ENCODE assay signal across 16 cellular contexts in the genomic region with DNA sequence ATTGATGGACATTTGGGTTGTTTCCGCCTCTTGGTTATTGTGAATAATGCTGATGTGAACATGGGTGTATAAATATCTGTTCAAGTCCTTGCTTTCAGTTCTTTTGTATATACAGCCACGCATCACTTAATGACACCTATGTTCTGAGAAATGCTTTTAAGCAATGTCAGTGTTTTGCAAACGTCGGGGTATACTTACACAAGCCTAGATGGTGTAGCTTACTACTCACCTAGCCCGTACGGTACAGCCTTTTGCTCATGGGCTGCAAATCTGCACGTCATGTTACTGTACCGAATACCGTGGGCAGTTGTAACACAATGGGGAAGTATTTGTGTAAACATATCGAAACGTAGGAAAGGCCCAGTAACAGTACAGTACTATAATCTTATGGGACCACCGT. TPM values are rescaled to one million over a fixed set of nuclear protein-coding genes. Genes with fewer than 3 reads are reported as not detected.
DNase-seq lines count a peak whose midpoint lies in the region; ATAC-seq, FAIRE-seq and TF ChIP-seq lines count a peak whose summit lies in the region.
"Had no signal": no experiment of that assay in that cellular context is flagged by ENCODE, and none has a peak within 500 bp of the region (broad histone marks: within the 10 kb centered on the region; RNA-seq: fewer than 3 reads in every experiment).

No MANE protein-coding gene starts in this region.

- intact Hi-C loops in right lobe of liver (cut with DNase I), result no loop called here
- intact Hi-C loops in HepG2 (cut with micrococcal nuclease; ENCODE audit: unreplicated experiment), result no loop called here
- intact Hi-C loops in endothelial cell of umbilical vein (cut with micrococcal nuclease), result loop anchor here (1.0 to 5.0 kb wide), 2 partner anchors 8 to 43 kb away; a partner anchor contains a TSS
- intact Hi-C loops in aorta (cut with DNase I), result no loop called here

- H3K9me1 ChIP-seq in endothelial cell of umbilical vein (replicated peaks; ENCODE audit: control insufficient read depth, extremely low read depth, insufficient read depth, low read length), result no peaks in the 10 kb centered on the region

- no peak overlapping the region for H2AFZ ChIP-seq in HepG2 (ENCODE audit: low read length)
- no peak overlapping the region for H2AFZ ChIP-seq in endothelial cell of umbilical vein (ENCODE audit: low read depth, low read length)
- H2AFZ ChIP-seq: GM23248 had no signal

- H3K9me3 ChIP-seq in right lobe of liver (no peaks in the 10 kb centered on the region), HepG2 (ENCODE audit: low read length) (peaks cover 5% of the 10 kb centered on the region; the same call in 1 of the 2 replicates), endothelial cell of umbilical vein (replicated peaks; ENCODE audit: control insufficient read depth, insufficient read depth, low read length) (no peaks in the 10 kb centered on the region), aorta (ENCODE audit: control insufficient read depth, low read length) (no peaks in the 10 kb centered on the region)

- H3K4me1 ChIP-seq in right lobe of liver (no peaks in the 10 kb centered on the region), HepG2 (ENCODE audit: insufficient read depth, low read length) (peaks cover 10% of the 10 kb centered on the region), endothelial cell of umbilical vein (ENCODE audit: control insufficient read depth, extremely low read depth, insufficient read depth, low read length) (peaks cover 51% of the 10 kb centered on the region), aorta (ENCODE audit: control insufficient read depth in 1 of 2, insufficient read depth in 2 of 2, low read length in 2 of 2) (no peaks in the 10 kb centered on the region)

- H3K79me2 ChIP-seq in HepG2 (ENCODE audit: insufficient read depth, low read length) (peaks cover 17% of the 10 kb centered on the region), endothelial cell of umbilical vein (ENCODE audit: control insufficient read depth, insufficient read depth, low read length) (peaks cover 84% of the 10 kb centered on the region)

- no peak for TF ChIP-seq POLR2A in right lobe of liver (IDR thresholded peaks at IDR 0.05)
- TF ChIP-seq POLR2A in HepG2 (IDR thresholded peaks at IDR 0.05; ENCODE audit: insufficient read depth in 1 of 2, low read depth in 2 of 2, low read length in 2 of 2), result no peak
- TF ChIP-seq POLR2A in endothelial cell of umbilical vein (IDR thresholded peaks at IDR 0.05; ENCODE audit: low read depth, low read length), result no peak

- TF ChIP-seq RAD21 in HepG2 (CRISPR knock-in tag; IDR thresholded peaks at IDR 0.05), result no peak

- POLR2A ChIA-PET in HepG2 (lab: Yijun Ruan, JAX) (interaction anchor here (1.9 kb wide), 1 partner anchor 13 kb away, joined by 4 read pairs; a partner anchor contains a TSS), endothelial cell of umbilical vein (lab: Charles Lee) (no interaction called here)

- 54% methylated on average over 11 of the region's 12 CpGs for WGBS in right lobe of liver (ENCODE audit: insufficient coverage, low coverage, low lambda C conversion rate, missing lambda C conversion rate)
- WGBS in HepG2 (ENCODE audit: low lambda C conversion rate), result 93% methylated on average over 12 of the region's 12 CpGs
- WGBS in aorta, 2 donors, result 88 to 89% methylated on average over 12 of the region's 12 CpGs

- no peak for TF ChIP-seq CTCF in right lobe of liver (IDR thresholded peaks at IDR 0.05)
- no peak for TF ChIP-seq CTCF in HepG2 (CRISPR knock-in tag; IDR thresholded peaks at IDR 0.05)
- no peak for TF ChIP-seq CTCF in endothelial cell of umbilical vein (IDR thresholded peaks at IDR 0.05; ENCODE audit: extremely low read depth in 1 of 2, insufficient read depth in 1 of 2, low read depth in 1 of 2, low read length in 2 of 2)

- in situ Hi-C loops in HepG2 (cut with HindIII; ENCODE audit: extremely low pct_ligation_motif_present, low pct_unique_long_range_greater_than_20kb), result no loop called here

- dilution Hi-C loops in endothelial cell of umbilical vein (cut with MboI; ENCODE audit: extremely low pct_ligation_motif_present, low sequenced_read_pairs), result no loop called here

- FAIRE-seq in HepG2 (lab: Jason Lieb, UNC), result no peak
- FAIRE-seq in endothelial cell of umbilical vein (lab: Jason Lieb, UNC), result no peak
- FAIRE-seq: astrocyte, RCC 7860 had no signal

- H4K20me1 ChIP-seq in HepG2 (ENCODE audit: insufficient read depth, low read length) (no peaks in the 10 kb centered on the region), endothelial cell of umbilical vein (replicated peaks; ENCODE audit: control insufficient read depth, extremely low read depth, insufficient read depth, low read length) (no peaks in the 10 kb centered on the region)

- TF ChIP-seq EP300 in HepG2 (IDR thresholded peaks at IDR 0.05; ENCODE audit: low read depth in 2 of 2, low read length in 2 of 2), result no peak
- no peak for TF ChIP-seq EP300 in HepG2 (CRISPR knock-in tag; IDR thresholded peaks at IDR 0.05; ENCODE audit: borderline replicate concordance)

- ATAC-seq in right lobe of liver (peak; percentile 24 to 56 (median 50)), HepG2 (no peak), HG03159 (IDR thresholded peaks at IDR 0.05; ENCODE audit: unreplicated experiment) (peak; percentile 47), aorta (ENCODE audit: low FRiP score) (peak; percentile 53)
- ATAC-seq in activated CD4-positive, CD25-positive, alpha-beta regulatory T cell treated with anti-CD3 and anti-CD28 coated beads, Interleukin-2, amount 50 U/mL, for 24 hours, result no peak
- ATAC-seq: effector memory CD8-positive, alpha-beta T cell; left colon had no signal

- H3K4me3 ChIP-seq in right lobe of liver (no peak overlapping the region), HepG2 (replicated peaks in 1 of 3; ENCODE audit: insufficient read depth in 1 of 3, low read depth in 2 of 3, low read length in 3 of 3) (no peak overlapping the region), endothelial cell of umbilical vein (replicated peaks in 1 of 3; ENCODE audit: insufficient read depth in 1 of 3, low read depth in 1 of 3, low read length in 3 of 3) (no peak overlapping the region), aorta (ENCODE audit: low read length in 2 of 2) (no peak overlapping the region)
- H3K4me3 ChIP-seq: GM23248 had no signal

- no peak overlapping the region for H3K9ac ChIP-seq in HepG2 (ENCODE audit: insufficient read depth, low read depth, low read length)
- no peak overlapping the region for H3K9ac ChIP-seq in endothelial cell of umbilical vein (replicated peaks; ENCODE audit: extremely low read depth, insufficient read depth, low read length)
- H3K9ac ChIP-seq: GM23248 had no signal

- no peak for DNase-seq in right lobe of liver
- no peak for DNase-seq in HepG2 (ENCODE audit: low spot score)
- peak; percentile 45 for DNase-seq in endothelial cell of umbilical vein (ENCODE audit: low read depth, low spot score)
- DNase-seq in aorta, result no peak
- DNase-seq in NCI-H82 (lab: John Stamatoyannopoulos, UW), result no peak
- no peak for DNase-seq in COR-L47 (lab: John Stamatoyannopoulos, UW)
- DNase-seq: effector memory CD8-positive, alpha-beta T cell; GM23248; head of caudate nucleus; Karpas-422; left colon; NCI-H2227 treated with DMSO at 0.1 percent for 48 hours had no signal

- no peak overlapping the region for H3K4me2 ChIP-seq in HepG2 (ENCODE audit: low read depth, low read length)
- peak overlapping the region; percentile 26 for H3K4me2 ChIP-seq in endothelial cell of umbilical vein (ENCODE audit: insufficient read depth, low read length)

- H3K36me3 ChIP-seq in right lobe of liver (no peaks in the 10 kb centered on the region), HepG2 (replicated peaks in 1 of 2; ENCODE audit: control insufficient read depth in 1 of 2, insufficient read depth in 2 of 2, low read length in 2 of 2) (no peaks in the 10 kb centered on the region), endothelial cell of umbilical vein (ENCODE audit: control insufficient read depth in 2 of 2, extremely low read depth in 1 of 2, insufficient read depth in 2 of 2, low read length in 2 of 2) (no peaks in the 10 kb centered on the region), aorta (ENCODE audit: control insufficient read depth in 1 of 2, insufficient read depth in 2 of 2, low read length in 1 of 2) (peaks cover 0 to 2% of the 10 kb centered on the region in 2 donors)

- H3K27me3 ChIP-seq in right lobe of liver, result no peaks in the 10 kb centered on the region
- H3K27me3 ChIP-seq in HepG2 (ENCODE audit: control insufficient read depth in 1 of 2, insufficient read depth in 2 of 2, low read length in 2 of 2), result no peaks in the 10 kb centered on the region
- no peaks in the 10 kb centered on the region for H3K27me3 ChIP-seq in endothelial cell of umbilical vein (ENCODE audit: control insufficient read depth in 2 of 2, insufficient read depth in 2 of 2, low read length in 2 of 2)
- no peaks in the 10 kb centered on the region for H3K27me3 ChIP-seq in aorta (ENCODE audit: control insufficient read depth in 1 of 2, insufficient read depth in 2 of 2, low read length in 1 of 2)

- CTCF ChIA-PET in HepG2 (lab: Yijun Ruan, JAX; ENCODE audit: low intra/inter-chr PET ratio, low total read pairs), result no interaction called here
- CTCF ChIA-PET in endothelial cell of umbilical vein (lab: Charles Lee), result interaction anchor here (1.1 to 2.2 kb wide), 6 partner anchors 13 to 90 kb away, joined by 3 to 5 read pairs (median 4); a partner anchor contains a TSS

- H3K27ac ChIP-seq in right lobe of liver, result no peak overlapping the region
- no peak overlapping the region for H3K27ac ChIP-seq in HepG2 (ENCODE audit: extremely low read length, insufficient read depth, low read length)
- peak overlapping the region; percentile 15 for H3K27ac ChIP-seq in endothelial cell of umbilical vein (ENCODE audit: insufficient read depth, low read depth, low read length)
- no peak overlapping the region for H3K27ac ChIP-seq in aorta (ENCODE audit: low read depth in 1 of 2, low read length in 2 of 2)
- H3K27ac ChIP-seq: GM23248 had no signal

- BruUV-seq in HepG2 (replicated peaks; lab: Mats Ljungman, UMichigan) (no TSS peak), endothelial cell of umbilical vein (replicated peaks; lab: Mats Ljungman, UMichigan) (no TSS peak)

RNA-seq across cellular contexts. Expression of a gene that starts 12.3 kb away (rescaled TPM):
- total RNA-seq in right lobe of liver (10 to 100 TPM; 14.5 to 26.8 (median 18.6) TPM), HepG2 (2016; rRNA removed; fragmentation: Illumina TruSeq; extraction: Trizol) (43.2 and 65.4 TPM in 2 replicates), endothelial cell of umbilical vein (106 and 115 TPM in 2 replicates), aorta (10 to 100 TPM; 43.3 to 55.0 TPM)
- 14.7 and 15.0 TPM in 2 replicates for total RNA-seq in HepG2 (2016; cell fraction: cytosol; rRNA removed; fragmentation: Illumina TruSeq; extraction: Trizol; ENCODE audit: low read depth)
- total RNA-seq in HepG2 (2016; cell fraction: insoluble cytoplasmic fraction; rRNA removed; fragmentation: Illumina TruSeq; extraction: Trizol), result 46.9 and 63.2 TPM in 2 replicates
- total RNA-seq in HepG2 (2016; cell fraction: membrane; rRNA removed; fragmentation: Illumina TruSeq; extraction: Trizol), result 40.6 and 40.7 TPM in 2 replicates
- 18.9 and 20.9 TPM in 2 replicates for total RNA-seq in HepG2 (2016; cell fraction: nucleus; rRNA removed; fragmentation: Illumina TruSeq; extraction: Trizol)
- polyA plus RNA-seq in HepG2 (2011; rRNA removed) (28.5 and 37.8 TPM in 2 replicates), endothelial cell of umbilical vein (78.5 and 105 TPM in 2 replicates), aorta (10 to 100 TPM; 45.2 to 80.3 TPM)
- 27.1 and 34.7 TPM in 2 replicates for polyA plus RNA-seq in HepG2 (2011; cell fraction: cytosol; rRNA removed)
- 7.9 and 9.7 TPM in 2 replicates for polyA plus RNA-seq in HepG2 (2011; cell fraction: nucleus; rRNA removed)
- 25.9 and 28.9 TPM in 2 replicates for polyA plus RNA-seq in HepG2 (2012)
- 17.5 and 21.3 TPM in 2 replicates for polyA plus RNA-seq in HepG2 (2016; cell fraction: cytosol; fragmentation: Illumina TruSeq; extraction: Trizol; ENCODE audit: low read depth)
- polyA plus RNA-seq in HepG2 (2016; cell fraction: insoluble cytoplasmic fraction; fragmentation: Illumina TruSeq; extraction: Trizol; ENCODE audit: low read depth), result 77.8 and 83.3 TPM in 2 replicates
- polyA plus RNA-seq in HepG2 (2016; cell fraction: membrane; fragmentation: Illumina TruSeq; extraction: Trizol; ENCODE audit: low read depth), result 40.5 and 41.2 TPM in 2 replicates
- polyA plus RNA-seq in HepG2 (2016; cell fraction: nucleus; fragmentation: Illumina TruSeq; extraction: Trizol; ENCODE audit: insufficient read depth, low read depth), result 29.6 and 37.1 TPM in 2 replicates
- polyA minus RNA-seq in HepG2 (2011; rRNA and poly(A)+ RNA removed; ENCODE audit: low replicate concordance), result 7.6 and 34.5 TPM in 2 replicates
- polyA minus RNA-seq in HepG2 (2011; cell fraction: cytosol; rRNA and poly(A)+ RNA removed), result 18.2 and 26.6 TPM in 2 replicates
- 11.1 and 12.7 TPM in 2 replicates for polyA minus RNA-seq in HepG2 (2011; cell fraction: nucleus; rRNA and poly(A)+ RNA removed)
- polyA plus RNA-seq in endothelial cell of umbilical vein (2011; cell fraction: cytosol; rRNA removed), result 112 and 126 TPM in 2 replicates
- 45.0 and 63.8 TPM in 2 replicates for polyA plus RNA-seq in endothelial cell of umbilical vein (2011; cell fraction: nucleus; rRNA removed)
- 134 and 137 TPM in 2 replicates for polyA plus RNA-seq in endothelial cell of umbilical vein (2012)
- polyA minus RNA-seq in endothelial cell of umbilical vein, result 61.2 and 62.9 TPM in 2 replicates
- 13.2 TPM for polyA minus RNA-seq in endothelial cell of umbilical vein (2011; cell fraction: cytosol; rRNA and poly(A)+ RNA removed)
- polyA minus RNA-seq in endothelial cell of umbilical vein (2011; cell fraction: nucleus; rRNA and poly(A)+ RNA removed), result 23.8 and 31.1 TPM in 2 replicates

RNA-seq across cellular contexts. Expression of a gene that starts 41.8 kb away (rescaled TPM):
- total RNA-seq in right lobe of liver (10 to 100 TPM in 3 of 6 experiments, 1 to 10 TPM in 3; 3.8 to 18.1 (median 10.6) TPM), HepG2 (2016; rRNA removed; fragmentation: Illumina TruSeq; extraction: Trizol) (3.5 and 7.0 TPM in 2 replicates), endothelial cell of umbilical vein (23.9 and 29.9 TPM in 2 replicates), aorta (10 to 100 TPM; 17.5 to 20.8 TPM)
- total RNA-seq in HepG2 (2016; cell fraction: cytosol; rRNA removed; fragmentation: Illumina TruSeq; extraction: Trizol; ENCODE audit: low read depth), result 1.2 and 1.8 TPM in 2 replicates
- total RNA-seq in HepG2 (2016; cell fraction: insoluble cytoplasmic fraction; rRNA removed; fragmentation: Illumina TruSeq; extraction: Trizol), result 2.9 and 6.9 TPM in 2 replicates
- total RNA-seq in HepG2 (2016; cell fraction: membrane; rRNA removed; fragmentation: Illumina TruSeq; extraction: Trizol), result 3.8 and 4.7 TPM in 2 replicates
- 6.4 and 7.9 TPM in 2 replicates for total RNA-seq in HepG2 (2016; cell fraction: nucleus; rRNA removed; fragmentation: Illumina TruSeq; extraction: Trizol)
- polyA plus RNA-seq in HepG2 (2011; rRNA removed) (5.6 and 5.7 TPM in 2 replicates), endothelial cell of umbilical vein (31.5 and 31.8 TPM in 2 replicates), aorta (1 to 10 TPM; 4.9 to 8.0 TPM)
- polyA plus RNA-seq in HepG2 (2011; cell fraction: cytosol; rRNA removed), result 6.0 and 6.3 TPM in 2 replicates
- 9.5 and 9.8 TPM in 2 replicates for polyA plus RNA-seq in HepG2 (2011; cell fraction: nucleus; rRNA removed)
- polyA plus RNA-seq in HepG2 (2012), result 7.3 and 7.8 TPM in 2 replicates
- 1.2 and 1.8 TPM in 2 replicates for polyA plus RNA-seq in HepG2 (2016; cell fraction: cytosol; fragmentation: Illumina TruSeq; extraction: Trizol; ENCODE audit: low read depth)
- polyA plus RNA-seq in HepG2 (2016; cell fraction: insoluble cytoplasmic fraction; fragmentation: Illumina TruSeq; extraction: Trizol; ENCODE audit: low read depth), result 3.2 and 5.0 TPM in 2 replicates
- polyA plus RNA-seq in HepG2 (2016; cell fraction: membrane; fragmentation: Illumina TruSeq; extraction: Trizol; ENCODE audit: low read depth), result 2.4 and 3.2 TPM in 2 replicates
- 8.5 and 10.2 TPM in 2 replicates for polyA plus RNA-seq in HepG2 (2016; cell fraction: nucleus; fragmentation: Illumina TruSeq; extraction: Trizol; ENCODE audit: insufficient read depth, low read depth)
- polyA minus RNA-seq in HepG2 (2011; rRNA and poly(A)+ RNA removed; ENCODE audit: low replicate concordance), result 13.7 and 14.5 TPM in 2 replicates
- 4.8 and 5.5 TPM in 2 replicates for polyA minus RNA-seq in HepG2 (2011; cell fraction: cytosol; rRNA and poly(A)+ RNA removed)
- polyA minus RNA-seq in HepG2 (2011; cell fraction: nucleus; rRNA and poly(A)+ RNA removed), result 5.2 and 7.0 TPM in 2 replicates
- 19.4 and 22.1 TPM in 2 replicates for polyA plus RNA-seq in endothelial cell of umbilical vein (2011; cell fraction: cytosol; rRNA removed)
- polyA plus RNA-seq in endothelial cell of umbilical vein (2011; cell fraction: nucleus; rRNA removed), result 18.4 and 18.7 TPM in 2 replicates
- polyA plus RNA-seq in endothelial cell of umbilical vein (2012), result 30.3 and 33.3 TPM in 2 replicates
- polyA minus RNA-seq in endothelial cell of umbilical vein, result 28.4 and 28.7 TPM in 2 replicates
- polyA minus RNA-seq in endothelial cell of umbilical vein (2011; cell fraction: cytosol; rRNA and poly(A)+ RNA removed), result 6.5 TPM
- polyA minus RNA-seq in endothelial cell of umbilical vein (2011; cell fraction: nucleus; rRNA and poly(A)+ RNA removed), result 11.4 and 12.5 TPM in 2 replicates

Comparison
In these comparisons a context has a peak if more than half of its experiments do, and no peak if none do; other contexts are left out.
1. ATAC-seq: peak in right lobe of liver (4 of 4), HG03159 (single experiment) and aorta (single experiment); none in HepG2 (single experiment) and activated CD4-positive, CD25-positive, alpha-beta regulatory T cell treated with anti-CD3 and anti-CD28 coated beads, Interleukin-2, amount 50 U/mL, for 24 hours (0 of 2).